Comparison of ENCODE assay signal across 15 cellular contexts in the genomic region with DNA sequence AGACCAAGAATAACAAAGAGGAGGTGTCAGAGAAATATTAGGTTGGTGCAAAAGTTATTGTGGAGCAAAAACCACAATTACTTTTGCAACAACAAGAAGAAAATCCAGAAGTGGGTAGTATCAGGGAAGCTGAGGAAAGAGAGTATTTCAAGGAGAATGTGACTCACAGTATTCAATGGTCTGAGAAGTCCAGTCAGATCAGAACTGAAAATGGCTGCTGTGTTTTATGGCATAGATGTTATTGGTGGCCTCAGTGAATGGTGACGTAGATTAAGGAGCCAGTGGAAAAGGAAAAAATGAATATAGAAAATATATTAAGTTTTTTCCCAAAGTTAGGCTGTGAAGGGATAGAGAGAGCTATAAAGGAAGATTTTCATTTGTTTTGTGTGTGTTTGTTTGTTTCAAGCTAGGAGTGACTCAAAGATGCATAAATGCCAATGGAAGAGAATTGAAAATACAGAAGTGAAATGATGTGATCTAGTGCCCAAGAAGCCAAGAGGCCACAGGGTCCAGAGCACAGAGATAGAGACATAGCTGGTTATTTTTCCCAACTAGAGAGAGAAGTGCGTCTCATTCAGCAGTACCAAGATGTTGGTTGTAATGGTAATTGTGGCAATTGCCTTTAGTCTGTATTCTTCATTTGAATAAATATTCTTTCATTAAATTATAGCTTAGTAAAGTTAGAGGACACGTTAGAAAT.
"Had no signal": no experiment of that assay in that cellular context is flagged by ENCODE, and none has a peak within 500 bp of the region (broad histone marks: within the 10 kb centered on the region; RNA-seq: fewer than 3 reads in every experiment).

No MANE protein-coding gene starts in this region.

- H3K4me3 Mint-ChIP-seq: activated CD4-positive, alpha-beta memory T cell treated with anti-CD3 and anti-CD28 coated beads for 36 hours; activated naive CD4-positive, alpha-beta T cell treated with anti-CD3 and anti-CD28 coated beads, Interleukin-2, amount 10 ng/mL, durations not matched to agents 7 days and 5 days; immature natural killer cell; memory B cell; T-helper 17 cell had no signal

- H3K36me3 ChIP-seq: adrenal gland, esophagus muscularis mucosa, thyroid gland had no signal

- DNase-seq: activated CD4-positive, alpha-beta memory T cell treated with anti-CD3 and anti-CD28 coated beads for 36 hours; activated CD4-positive, CD25-positive, alpha-beta regulatory T cell treated with anti-CD3 and anti-CD28 coated beads, Interleukin-2, amount 50 U/mL, for 72 hours; activated naive CD4-positive, alpha-beta T cell treated with anti-CD3 and anti-CD28 coated beads, Interleukin-2, amount 10 ng/mL, durations not matched to agents 7 days and 5 days; activated T-cell treated with anti-CD3 and anti-CD28 coated beads for 4 hours; adrenal gland; effector CD4-positive, alpha-beta T cell; immature natural killer cell; occipital lobe; retina; T-helper 17 cell; thyroid gland had no signal

- H3K27ac Mint-ChIP-seq: activated CD4-positive, alpha-beta memory T cell treated with anti-CD3 and anti-CD28 coated beads for 36 hours; activated naive CD4-positive, alpha-beta T cell treated with anti-CD3 and anti-CD28 coated beads, Interleukin-2, amount 10 ng/mL, durations not matched to agents 7 days and 5 days; memory B cell; T-helper 17 cell had no signal

- H3K4me1 ChIP-seq: adrenal gland, esophagus muscularis mucosa, thyroid gland had no signal

- H3K9me3 ChIP-seq: adrenal gland, thyroid gland had no signal

- H3K4me3 ChIP-seq: adrenal gland, esophagus muscularis mucosa, thyroid gland had no signal

- H3K27ac ChIP-seq: adrenal gland, esophagus muscularis mucosa, thyroid gland, VCaP had no signal

- H3K9me3 Mint-ChIP-seq: activated CD4-positive, alpha-beta memory T cell treated with anti-CD3 and anti-CD28 coated beads for 36 hours; activated naive CD4-positive, alpha-beta T cell treated with anti-CD3 and anti-CD28 coated beads, Interleukin-2, amount 10 ng/mL, durations not matched to agents 7 days and 5 days; immature natural killer cell had no signal

- H3K4me1 Mint-ChIP-seq: activated naive CD4-positive, alpha-beta T cell treated with anti-CD3 and anti-CD28 coated beads, Interleukin-2, amount 10 ng/mL, durations not matched to agents 7 days and 5 days; immature natural killer cell; memory B cell; T-helper 17 cell had no signal

- H3K36me3 Mint-ChIP-seq: activated CD4-positive, alpha-beta memory T cell treated with anti-CD3 and anti-CD28 coated beads for 36 hours; activated naive CD4-positive, alpha-beta T cell treated with anti-CD3 and anti-CD28 coated beads, Interleukin-2, amount 10 ng/mL, durations not matched to agents 7 days and 5 days; immature natural killer cell; memory B cell had no signal

- FAIRE-seq: bronchial epithelial cell had no signal

- ATAC-seq: T-helper 17 cell had no signal

- H3K27me3 ChIP-seq: thyroid gland had no signal
